19 cellular contexts compared by ENCODE assay signal in genomic region chr11:44267366-44268072, GRCh38. TPM values are rescaled to one million over a fixed set of nuclear protein-coding genes. Genes with fewer than 3 reads are reported as not detected.
DNase-seq lines count a peak whose midpoint lies in the region; ATAC-seq, FAIRE-seq and TF ChIP-seq lines count a peak whose summit lies in the region.
"Had no signal": no experiment of that assay in that cellular context is flagged by ENCODE, and none has a peak within 500 bp of the region (broad histone marks: within the 10 kb centered on the region; RNA-seq: fewer than 3 reads in every experiment).

No MANE protein-coding gene starts in this region.

- FAIRE-seq in HepG2 (lab: Jason Lieb, UNC): no peak
- FAIRE-seq: GM19239 had no signal

- no peaks in the 10 kb centered on the region for H3K36me3 ChIP-seq in HepG2 (replicated peaks in 1 of 2; ENCODE audit: control insufficient read depth in 1 of 2, insufficient read depth in 2 of 2, low read length in 2 of 2)
- H3K36me3 ChIP-seq in right lobe of liver: no peaks in the 10 kb centered on the region
- H3K36me3 ChIP-seq: BLaER1 had no signal

- BruUV-seq in HepG2 (replicated peaks; lab: Mats Ljungman, UMichigan): no TSS peak

- no peak for TF ChIP-seq EP300 in HepG2 (IDR thresholded peaks at IDR 0.05; ENCODE audit: low read depth in 2 of 2, low read length in 2 of 2)
- TF ChIP-seq EP300 in HepG2 (CRISPR knock-in tag; IDR thresholded peaks at IDR 0.05; ENCODE audit: borderline replicate concordance): no peak

- no peak overlapping the region for H3K27ac ChIP-seq in HepG2 (ENCODE audit: extremely low read length, insufficient read depth, low read length)
- no peak overlapping the region for H3K27ac ChIP-seq in right lobe of liver
- no peak overlapping the region for H3K27ac ChIP-seq in coronary artery
- H3K27ac ChIP-seq: BLaER1, GM23248 had no signal

- intact Hi-C loops in HepG2 (cut with micrococcal nuclease; ENCODE audit: unreplicated experiment): no loop called here
- intact Hi-C loops in right lobe of liver (cut with DNase I): no loop called here
- intact Hi-C loops in posterior vena cava (cut with DNase I): no loop called here

- in situ Hi-C loops in HepG2 (cut with HindIII; ENCODE audit: extremely low pct_ligation_motif_present, low pct_unique_long_range_greater_than_20kb): no loop called here

- no peak for TF ChIP-seq POLR2A in HepG2 (IDR thresholded peaks at IDR 0.05; ENCODE audit: insufficient read depth in 1 of 2, low read depth in 2 of 2, low read length in 2 of 2)
- TF ChIP-seq POLR2A in right lobe of liver (IDR thresholded peaks at IDR 0.05): no peak

- H3K4me3 ChIP-seq in HepG2 (replicated peaks in 1 of 3; ENCODE audit: insufficient read depth in 1 of 3, low read depth in 2 of 3, low read length in 3 of 3) (no peak overlapping the region), right lobe of liver (no peak overlapping the region), coronary artery (no peak overlapping the region)
- H3K4me3 ChIP-seq: BLaER1, GM23248 had no signal

- no peak for TF ChIP-seq RAD21 in HepG2 (CRISPR knock-in tag; IDR thresholded peaks at IDR 0.05)

- H3K4me1 ChIP-seq in HepG2 (ENCODE audit: insufficient read depth, low read length): peaks cover 12% of the 10 kb centered on the region
- no peaks in the 10 kb centered on the region for H3K4me1 ChIP-seq in right lobe of liver
- H3K4me1 ChIP-seq: BLaER1, Caco-2 had no signal

- peak overlapping the region; percentile 42; the same call in 1 of the 2 replicates for H3K4me2 ChIP-seq in HepG2 (ENCODE audit: low read depth, low read length)
- H3K4me2 ChIP-seq: BLaER1 had no signal

- H4K20me1 ChIP-seq in HepG2 (ENCODE audit: insufficient read depth, low read length): no peaks in the 10 kb centered on the region
- H4K20me1 ChIP-seq: BLaER1 had no signal

- 40% methylated on average over 5 of the region's 18 CpGs for WGBS in HepG2 (ENCODE audit: low lambda C conversion rate)
- no CpG with 5 or more reads among the region's 18 CpGs for WGBS in right lobe of liver (ENCODE audit: insufficient coverage, low coverage, low lambda C conversion rate, missing lambda C conversion rate)

- H3K79me2 ChIP-seq in HepG2 (ENCODE audit: insufficient read depth, low read length): no peaks in the 10 kb centered on the region

- no peak overlapping the region for H3K9ac ChIP-seq in HepG2 (ENCODE audit: insufficient read depth, low read depth, low read length)
- H3K9ac ChIP-seq: BLaER1, GM23248 had no signal

- DNase-seq in HepG2 (ENCODE audit: low spot score): no peak
- DNase-seq in right lobe of liver: no peak
- DNase-seq in coronary artery (ENCODE audit: low spot score): peak; percentile 56
- DNase-seq in posterior vena cava (ENCODE audit: low spot score): peak; percentile 72
- no peak for DNase-seq in effector CD8-positive, alpha-beta T cell (lab: John Stamatoyannopoulos, UW)
- no peak for DNase-seq in inferior parietal cortex (ENCODE audit: extremely low spot score)
- no peak for DNase-seq in NCI-H1105 treated with DMSO at 0.1 percent for 48 hours (lab: John Stamatoyannopoulos, UW)
- DNase-seq: 8988T; AML-193; CD8-positive, alpha-beta memory T cell; DND-41; GDM1; GM23248; H9 had no signal

- no peak overlapping the region for H2AFZ ChIP-seq in HepG2 (ENCODE audit: low read length)
- H2AFZ ChIP-seq: GM23248 had no signal

- POLR2A ChIA-PET in HepG2 (lab: Yijun Ruan, JAX): no interaction called here

- no peak for TF ChIP-seq CTCF in HepG2 (CRISPR knock-in tag; IDR thresholded peaks at IDR 0.05)
- no peak for TF ChIP-seq CTCF in right lobe of liver (IDR thresholded peaks at IDR 0.05)
- TF ChIP-seq CTCF in coronary artery (IDR thresholded peaks at IDR 0.05): no peak

- peaks cover 1 to 4% of the 10 kb centered on the region in 2 experiments; a peak in 3 of 5 replicates for H3K27me3 ChIP-seq in HepG2 (ENCODE audit: control insufficient read depth in 1 of 2, insufficient read depth in 2 of 2, low read length in 2 of 2)
- no peaks in the 10 kb centered on the region for H3K27me3 ChIP-seq in right lobe of liver
- H3K27me3 ChIP-seq: BLaER1 had no signal

- CTCF ChIA-PET in HepG2 (lab: Yijun Ruan, JAX; ENCODE audit: low intra/inter-chr PET ratio, low total read pairs): no interaction called here

- H3K9me3 ChIP-seq in HepG2 (ENCODE audit: low read length) (no peaks in the 10 kb centered on the region), right lobe of liver (no peaks in the 10 kb centered on the region)
- H3K9me3 ChIP-seq: BLaER1, Caco-2 had no signal

- ATAC-seq in HepG2: peak; percentile 18; the same call in 1 of the 3 replicates
- ATAC-seq in right lobe of liver: no peak

TF ChIP-seq in HepG2, 621 proteins besides CTCF, POLR2A, EP300 and RAD21:
- TF ChIP-seq JDP2 (CRISPR knock-in tag; IDR thresholded peaks at IDR 0.05; ENCODE audit: borderline replicate concordance) (no peak), ZNF33B (CRISPR knock-in tag; IDR thresholded peaks at IDR 0.05) (no peak), MTF2 (CRISPR knock-in tag; IDR thresholded peaks at IDR 0.05; ENCODE audit: borderline replicate concordance) (no peak), HNF4A (CRISPR knock-in tag; IDR thresholded peaks at IDR 0.05) (peak; percentile 35)
- TF ChIP-seq, protein P1, sequence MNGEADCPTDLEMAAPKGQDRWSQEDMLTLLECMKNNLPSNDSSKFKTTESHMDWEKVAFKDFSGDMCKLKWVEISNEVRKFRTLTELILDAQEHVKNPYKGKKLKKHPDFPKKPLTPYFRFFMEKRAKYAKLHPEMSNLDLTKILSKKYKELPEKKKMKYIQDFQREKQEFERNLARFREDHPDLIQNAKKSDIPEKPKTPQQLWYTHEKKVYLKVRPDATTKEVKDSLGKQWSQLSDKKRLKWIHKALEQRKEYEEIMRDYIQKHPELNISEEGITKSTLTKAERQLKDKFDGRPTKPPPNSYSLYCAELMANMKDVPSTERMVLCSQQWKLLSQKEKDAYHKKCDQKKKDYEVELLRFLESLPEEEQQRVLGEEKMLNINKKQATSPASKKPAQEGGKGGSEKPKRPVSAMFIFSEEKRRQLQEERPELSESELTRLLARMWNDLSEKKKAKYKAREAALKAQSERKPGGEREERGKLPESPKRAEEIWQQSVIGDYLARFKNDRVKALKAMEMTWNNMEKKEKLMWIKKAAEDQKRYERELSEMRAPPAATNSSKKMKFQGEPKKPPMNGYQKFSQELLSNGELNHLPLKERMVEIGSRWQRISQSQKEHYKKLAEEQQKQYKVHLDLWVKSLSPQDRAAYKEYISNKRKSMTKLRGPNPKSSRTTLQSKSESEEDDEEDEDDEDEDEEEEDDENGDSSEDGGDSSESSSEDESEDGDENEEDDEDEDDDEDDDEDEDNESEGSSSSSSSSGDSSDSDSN (CRISPR knock-in tag; IDR thresholded peaks at IDR 0.05): no peak

RNA-seq across cellular contexts. Expression of gene ALX4, which starts 42.4 kb away (rescaled TPM):
- total RNA-seq in HepG2 (2016; rRNA removed; fragmentation: Illumina TruSeq; extraction: Trizol): not detected in 2 replicates
- not detected in 2 replicates for total RNA-seq in HepG2 (2016; cell fraction: cytosol; rRNA removed; fragmentation: Illumina TruSeq; extraction: Trizol; ENCODE audit: low read depth)
- not detected in 2 replicates for total RNA-seq in HepG2 (2016; cell fraction: insoluble cytoplasmic fraction; rRNA removed; fragmentation: Illumina TruSeq; extraction: Trizol)
- not detected in 2 replicates for total RNA-seq in HepG2 (2016; cell fraction: membrane; rRNA removed; fragmentation: Illumina TruSeq; extraction: Trizol)
- not detected in 2 replicates for total RNA-seq in HepG2 (2016; cell fraction: nucleus; rRNA removed; fragmentation: Illumina TruSeq; extraction: Trizol)
- not detected in 2 replicates for polyA plus RNA-seq in HepG2 (2011; rRNA removed)
- not detected in 2 replicates for polyA plus RNA-seq in HepG2 (2011; cell fraction: cytosol; rRNA removed)
- not detected in 2 replicates for polyA plus RNA-seq in HepG2 (2011; cell fraction: nucleus; rRNA removed)
- polyA plus RNA-seq in HepG2 (2012): 0.07 TPM in 1 of 2 replicates, not detected in the other
- not detected in 2 replicates for polyA plus RNA-seq in HepG2 (2016; cell fraction: cytosol; fragmentation: Illumina TruSeq; extraction: Trizol; ENCODE audit: low read depth)
- not detected in 2 replicates for polyA plus RNA-seq in HepG2 (2016; cell fraction: insoluble cytoplasmic fraction; fragmentation: Illumina TruSeq; extraction: Trizol; ENCODE audit: low read depth)
- polyA plus RNA-seq in HepG2 (2016; cell fraction: membrane; fragmentation: Illumina TruSeq; extraction: Trizol; ENCODE audit: low read depth): not detected in 2 replicates
- polyA plus RNA-seq in HepG2 (2016; cell fraction: nucleus; fragmentation: Illumina TruSeq; extraction: Trizol; ENCODE audit: insufficient read depth, low read depth): not detected in 2 replicates
- polyA minus RNA-seq in HepG2 (2011; rRNA and poly(A)+ RNA removed; ENCODE audit: low replicate concordance): not detected in 2 replicates
- polyA minus RNA-seq in HepG2 (2011; cell fraction: cytosol; rRNA and poly(A)+ RNA removed): not detected in 2 replicates
- polyA minus RNA-seq in HepG2 (2011; cell fraction: nucleus; rRNA and poly(A)+ RNA removed): not detected in 2 replicates
- not detected for total RNA-seq in right lobe of liver
- not detected for total RNA-seq in posterior vena cava
- total RNA-seq: CD8-positive, alpha-beta memory T cell; GM23248; H9; HT-29 had no signal
- polyA plus RNA-seq: CD8-positive, alpha-beta memory T cell; GM23248; IgD-negative memory B cell had no signal

Comparison
In these comparisons a context has a peak if more than half of its experiments do, and no peak if none do; other contexts are left out.
1. DNase-seq: peak in coronary artery (single experiment) and posterior vena cava (single experiment); none in HepG2 (single experiment), right lobe of liver (0 of 3), effector CD8-positive, alpha-beta T cell (single experiment), inferior parietal cortex (single experiment) and NCI-H1105 treated with DMSO at 0.1 percent for 48 hours (single experiment).